In the genomic region with DNA sequence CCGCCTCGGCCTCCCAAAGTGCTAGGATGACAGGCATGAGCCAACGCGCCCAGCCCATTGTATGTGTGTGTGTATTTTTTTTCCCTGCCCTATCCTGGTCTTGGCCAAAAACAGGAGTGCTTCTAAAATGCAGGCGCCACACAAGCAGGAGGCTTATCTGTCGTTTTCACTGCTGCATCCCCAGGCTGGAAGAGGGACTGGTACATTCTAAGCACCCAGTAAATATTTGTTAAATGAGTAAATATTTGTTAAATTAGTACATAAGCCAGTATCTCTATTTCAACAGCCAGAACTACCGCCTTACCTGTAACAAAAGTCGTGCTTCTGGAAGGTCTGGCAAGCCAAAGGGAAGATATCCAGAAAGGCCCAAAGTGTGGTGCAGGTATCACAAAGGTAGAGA, we compare ENCODE assay signal across 19 cellular contexts. TPM values are rescaled to one million over a fixed set of nuclear protein-coding genes. Genes with fewer than 3 reads are reported as not detected.
DNase-seq lines count a peak whose midpoint lies in the region; ATAC-seq, FAIRE-seq and TF ChIP-seq lines count a peak whose summit lies in the region.
"Had no signal": no experiment of that assay in that cellular context is flagged by ENCODE, and none has a peak within 500 bp of the region (broad histone marks: within the 10 kb centered on the region; RNA-seq: fewer than 3 reads in every experiment).

No MANE protein-coding gene starts in this region.

- H3K4me3 Mint-ChIP-seq in activated CD4-positive, alpha-beta T cell treated with anti-CD3 and anti-CD28 coated beads for 36 hours = no peak overlapping the region
- H3K4me3 Mint-ChIP-seq: B cell had no signal

- no peaks in the 10 kb centered on the region for H3K27me3 Mint-ChIP-seq in activated CD4-positive, alpha-beta T cell treated with anti-CD3 and anti-CD28 coated beads for 36 hours
- H3K27me3 Mint-ChIP-seq: B cell had no signal

- BruUV-seq in PC-3 (replicated peaks; lab: Mats Ljungman, UMichigan) = no TSS peak

- peaks cover 46% of the 10 kb centered on the region for H3K36me3 Mint-ChIP-seq in activated CD4-positive, alpha-beta T cell treated with anti-CD3 and anti-CD28 coated beads for 36 hours (ENCODE audit: low read depth)

- no peaks in the 10 kb centered on the region for H3K4me1 Mint-ChIP-seq in activated CD4-positive, alpha-beta T cell treated with anti-CD3 and anti-CD28 coated beads for 36 hours
- H3K4me1 Mint-ChIP-seq: B cell had no signal

- no peak for TF ChIP-seq EP300 in A549 (IDR thresholded peaks at IDR 0.05)

- H3K27me3 ChIP-seq in PC-3 (ENCODE audit: low read length) (no peaks in the 10 kb centered on the region), esophagus (ENCODE audit: control insufficient read depth in 1 of 2, insufficient read depth in 2 of 2, low read length in 2 of 2) (no peaks in the 10 kb centered on the region), gastrocnemius medialis (no peaks in the 10 kb centered on the region)

- H3K79me2 ChIP-seq in PC-3 (ENCODE audit: low read length) = no peaks in the 10 kb centered on the region

- 56% methylated on average over 8 of the region's 8 CpGs for WGBS in A549 (ENCODE audit: missing lambda C conversion rate)
- 77 to 83% methylated on average over 8 of the region's 8 CpGs for WGBS in esophagus, 2 donors

- FAIRE-seq in A549 (lab: Jason Lieb, UNC) = no peak

- no peaks in the 10 kb centered on the region for H4K20me1 ChIP-seq in PC-3 (ENCODE audit: low read length)

- POLR2A ChIA-PET in A549 (lab: Yijun Ruan, JAX) = interaction anchor here (0.7 to 0.8 kb wide), 2 partner anchors 25 to 41 kb away, joined by 3 to 4 read pairs; partner anchors contain the start of gene ASCC2
- POLR2A ChIA-PET in PC-3 (lab: Charles Lee; ENCODE audit: unreplicated experiment) = no interaction called here
- POLR2A ChIA-PET in activated CD4-positive, alpha-beta T cell treated with anti-CD3 and anti-CD28 coated beads for 36 hours (lab: Charles Lee) = no interaction called here

- no peak for TF ChIP-seq POLR2A in A549 (IDR thresholded peaks at IDR 0.05; ENCODE audit: low read length)
- no peak for TF ChIP-seq POLR2A in gastrocnemius medialis (IDR thresholded peaks at IDR 0.05)
- no peak for TF ChIP-seq POLR2A in GM18505 (IDR thresholded peaks at IDR 0.05; ENCODE audit: borderline replicate concordance, extremely low read depth, insufficient read depth, insufficient read length)

- in situ Hi-C loops in gastrocnemius medialis (cut with MboI; ENCODE audit: low sequenced_read_pairs in 4 of 4) = no loop called here

- H3K27ac Mint-ChIP-seq in activated CD4-positive, alpha-beta T cell treated with anti-CD3 and anti-CD28 coated beads for 36 hours = no peak overlapping the region
- H3K27ac Mint-ChIP-seq: B cell had no signal

- H3F3A ChIP-seq in PC-3 (ENCODE audit: low read length, unreplicated experiment) = no peaks in the 10 kb centered on the region

- peaks cover 55% of the 10 kb centered on the region for H3K4me1 ChIP-seq in A549
- H3K4me1 ChIP-seq in PC-3 (ENCODE audit: insufficient read depth, low read length) = peaks cover 29% of the 10 kb centered on the region
- H3K4me1 ChIP-seq in esophagus (ENCODE audit: control insufficient read depth in 2 of 2, insufficient read depth in 2 of 2, low read length in 1 of 2) = peaks cover 0 to 5% of the 10 kb centered on the region in 2 donors
- peaks cover 39 to 45% of the 10 kb centered on the region in 2 donors for H3K4me1 ChIP-seq in gastrocnemius medialis

- no peak overlapping the region for H3K9ac ChIP-seq in PC-3 (ENCODE audit: low read length)

- no peak for TF ChIP-seq CTCF in A549 (IDR thresholded peaks at IDR 0.05)
- no peak for TF ChIP-seq CTCF in PC-3 (conservative IDR thresholded peaks at IDR 0.05; ENCODE audit: low read depth, low read length)
- TF ChIP-seq CTCF in gastrocnemius medialis (IDR thresholded peaks at IDR 0.05 in 4 of 5, conservative IDR thresholded peaks at IDR 0.05 in 1 of 5) = no peak

- H3K36me3 ChIP-seq in PC-3 (ENCODE audit: low read depth, low read length) (peaks cover 16% of the 10 kb centered on the region), esophagus (ENCODE audit: control insufficient read depth in 2 of 2, insufficient read depth in 2 of 2, low read length in 1 of 2) (peaks cover 0 to 23% of the 10 kb centered on the region in 2 donors), gastrocnemius medialis (peaks cover 0 to 60% of the 10 kb centered on the region in 2 donors)

- no peak for TF ChIP-seq RAD21 in A549 (conservative IDR thresholded peaks at IDR 0.05 in 1 of 2, IDR thresholded peaks at IDR 0.05 in 1 of 2)

- CTCF ChIA-PET in A549 (lab: Yijun Ruan, JAX) = interaction anchor here (1.2 to 1.6 kb wide), 2 partner anchors 13 to 111 kb away, joined by 3 to 7 read pairs; no protein-coding TSS in a partner anchor
- CTCF ChIA-PET in PC-3 (lab: Charles Lee) = no interaction called here
- CTCF ChIA-PET in activated CD4-positive, alpha-beta T cell treated with anti-CD3 and anti-CD28 coated beads for 36 hours (lab: Charles Lee) = interaction anchor here (1.3 kb wide), 1 partner anchor 192 kb away, joined by 3 read pairs; no protein-coding TSS in a partner anchor

- H3K27ac ChIP-seq in A549 (peak overlapping the region; percentile 46 to 75; a peak in 5 of 6 replicates), PC-3 (ENCODE audit: low read length) (peak overlapping the region; percentile 39), esophagus (ENCODE audit: low read depth in 2 of 2, low read length in 1 of 2) (peak overlapping the region; percentile 11 to 33), gastrocnemius medialis (peak overlapping the region; percentile 80 to 87 (median 84))

- H3K9me3 ChIP-seq in A549 (no peaks in the 10 kb centered on the region), PC-3 (ENCODE audit: low read length) (no peaks in the 10 kb centered on the region), esophagus (ENCODE audit: control insufficient read depth in 2 of 2, insufficient read depth in 1 of 2, low read depth in 1 of 2, low read length in 1 of 2) (no peaks in the 10 kb centered on the region), gastrocnemius medialis (no peaks in the 10 kb centered on the region)

- no peak for DNase-seq in A549 (ENCODE audit: low read depth in 1 of 2, low spot score in 1 of 2)
- DNase-seq in PC-3 = no peak
- DNase-seq in gastrocnemius medialis = no peak
- no peak for DNase-seq in activated CD4-positive, alpha-beta T cell treated with anti-CD3 and anti-CD28 coated beads for 36 hours
- DNase-seq: GOT3; IMR-90; KG1; NCI-H1048; NCI-H1417; NCI-H1694; NCI-H446 treated with DMSO at 0.1 percent for 48 hours; NCI-H526; NCI-H82; NK-92 treated with Interleukin-12 subunit alpha and Interleukin-12 subunit beta, amount 100 ng/mL, for 24 hours; SHP77 had no signal

- intact Hi-C loops in PC-3 (cut with micrococcal nuclease) = no loop called here
- intact Hi-C loops in gastrocnemius medialis (cut with DNase I; ENCODE audit: low total_unique reads) = no loop called here
- intact Hi-C loops in activated CD4-positive, alpha-beta T cell treated with anti-CD3 and anti-CD28 coated beads for 36 hours (cut with DNase I, micrococcal nuclease) = no loop called here

- H3K4me3 ChIP-seq in A549 (no peak overlapping the region), PC-3 (ENCODE audit: low read length) (no peak overlapping the region), esophagus (ENCODE audit: low read depth in 1 of 2, low read length in 2 of 2) (no peak overlapping the region), gastrocnemius medialis (no peak overlapping the region)

- H3K4me2 ChIP-seq in A549 (peak overlapping the region; percentile 58), PC-3 (ENCODE audit: low read length) (peak overlapping the region; percentile 14; the same call in 1 of the 2 replicates)

- no peaks in the 10 kb centered on the region for H3K9me2 ChIP-seq in PC-3 (replicated peaks; ENCODE audit: low read length)

- no peak for ATAC-seq in A549
- peak; percentile 16 for ATAC-seq in PC-3
- ATAC-seq in gastrocnemius medialis = no peak
- ATAC-seq in GM18498 (IDR thresholded peaks at IDR 0.05; ENCODE audit: unreplicated experiment) = no peak
- no peak for ATAC-seq in GM18505 (IDR thresholded peaks at IDR 0.05; ENCODE audit: unreplicated experiment)
- no peak for ATAC-seq in activated CD4-positive, alpha-beta T cell treated with anti-CD3 and anti-CD28 coated beads for 36 hours

- H2AFZ ChIP-seq in PC-3 (ENCODE audit: low read length) = no peak overlapping the region

- H3K9me3 Mint-ChIP-seq in activated CD4-positive, alpha-beta T cell treated with anti-CD3 and anti-CD28 coated beads for 36 hours (ENCODE audit: low read depth) = no peaks in the 10 kb centered on the region

TF ChIP-seq in A549, 52 proteins besides CTCF, POLR2A, EP300 and RAD21 (continues in another document):
- no peak for TF ChIP-seq SREBF2 (IDR thresholded peaks at IDR 0.05)

RNA-seq across cellular contexts. Expression of gene ASCC2, which starts 24.9 kb away (rescaled TPM):
- polyA plus RNA-seq in A549 (2011; rRNA removed) (31.6 and 38.0 TPM in 2 replicates), A549 (2017; fragmentation: RNase III; extraction: RNeasy Plus Mini Kit Qiagen cat#74134 plus additional on column Dnase treatment) (24.9 to 27.2 TPM (median 26.8 TPM) in 3 replicates), esophagus (100 to 1,000 TPM in 1 of 2 donors, 10 to 100 TPM in 1; 61.3 to 142 TPM)
- 38.4 and 40.1 TPM in 2 replicates for polyA plus RNA-seq in A549 (2012; cell fraction: cytosol; rRNA removed)
- polyA plus RNA-seq in A549 (2012; cell fraction: nucleus; rRNA removed) = 44.8 and 50.3 TPM in 2 replicates
- 47.1 and 48.2 TPM in 2 replicates for polyA minus RNA-seq in A549 (2011; rRNA and poly(A)+ RNA removed)
- total RNA-seq in PC-3 (2014; rRNA removed) (37.0 and 49.6 TPM in 2 replicates), gastrocnemius medialis (10 to 100 TPM; 26.4 to 45.2 (median 35.6) TPM)
- 10 to 100 TPM; 56.0 to 69.9 TPM for total RNA-seq in activated CD4-positive, alpha-beta T cell treated with anti-CD3 and anti-CD28 coated beads for 36 hours

RNA-seq across cellular contexts. Expression of gene UQCR10, which starts 46.0 kb away (rescaled TPM):
- polyA plus RNA-seq in A549 (2011; rRNA removed) (115 and 143 TPM in 2 replicates), A549 (2017; fragmentation: RNase III; extraction: RNeasy Plus Mini Kit Qiagen cat#74134 plus additional on column Dnase treatment) (171 to 204 TPM (median 179 TPM) in 3 replicates), esophagus (100 to 1,000 TPM; 171 to 204 TPM)
- polyA plus RNA-seq in A549 (2012; cell fraction: cytosol; rRNA removed) = 241 and 269 TPM in 2 replicates
- polyA plus RNA-seq in A549 (2012; cell fraction: nucleus; rRNA removed) = 93.8 and 119 TPM in 2 replicates
- polyA minus RNA-seq in A549 (2011; rRNA and poly(A)+ RNA removed) = 87.4 and 95.5 TPM in 2 replicates
- total RNA-seq in PC-3 (2014; rRNA removed) (116 and 196 TPM in 2 replicates), gastrocnemius medialis (100 to 1,000 TPM; 119 to 261 (median 179) TPM)
- total RNA-seq in activated CD4-positive, alpha-beta T cell treated with anti-CD3 and anti-CD28 coated beads for 36 hours = 10 to 100 TPM; 95.5 to 95.9 TPM

RNA-seq across cellular contexts. Expression of gene ZMAT5, which starts 46.3 kb away (rescaled TPM):
- polyA plus RNA-seq in A549 (2011; rRNA removed) (13.3 and 14.5 TPM in 2 replicates), A549 (2017; fragmentation: RNase III; extraction: RNeasy Plus Mini Kit Qiagen cat#74134 plus additional on column Dnase treatment) (11.4 to 13.0 TPM (median 13.0 TPM) in 3 replicates), esophagus (10 to 100 TPM; 20.3 to 31.2 TPM)
- polyA plus RNA-seq in A549 (2012; cell fraction: cytosol; rRNA removed) = 24.6 and 31.0 TPM in 2 replicates
- polyA plus RNA-seq in A549 (2012; cell fraction: nucleus; rRNA removed) = 18.2 and 25.6 TPM in 2 replicates
- polyA minus RNA-seq in A549 (2011; rRNA and poly(A)+ RNA removed) = 7.6 and 8.2 TPM in 2 replicates
- total RNA-seq in PC-3 (2014; rRNA removed) (24.2 and 37.7 TPM in 2 replicates), gastrocnemius medialis (10 to 100 TPM; 23.8 to 38.6 (median 33.8) TPM)
- total RNA-seq in activated CD4-positive, alpha-beta T cell treated with anti-CD3 and anti-CD28 coated beads for 36 hours = 10 to 100 TPM; 19.2 to 25.1 TPM

Comparison
In these comparisons a context has a peak if more than half of its experiments do, and no peak if none do; other contexts are left out.
1. H3K27ac ChIP-seq: peak in every context shown above with its lines; median percentile 84 in gastrocnemius medialis; 60 in A549; 39 in PC-3; 22 in esophagus.